24 cellular contexts compared by ENCODE assay signal in the genomic region with DNA sequence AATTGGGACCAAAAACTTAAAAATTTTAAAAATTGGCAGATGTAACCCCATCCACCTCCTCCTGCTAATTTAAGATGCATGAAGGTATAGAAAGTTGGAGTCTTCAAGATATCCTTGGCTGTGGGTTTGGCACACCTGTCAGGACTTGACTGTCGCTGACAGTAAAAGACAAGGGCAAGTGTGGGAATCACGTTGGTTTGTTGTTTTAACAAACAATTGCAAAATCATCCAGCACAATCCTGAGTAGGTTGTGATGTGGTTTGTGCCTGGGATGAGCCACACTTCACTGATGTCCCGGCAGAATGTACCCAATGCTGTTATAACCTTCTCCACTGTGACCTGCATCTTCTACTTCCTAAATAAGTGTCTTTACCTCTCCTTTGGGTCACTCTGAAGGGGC. TPM values are rescaled to one million over a fixed set of nuclear protein-coding genes. Genes with fewer than 3 reads are reported as not detected.
DNase-seq lines count a peak whose midpoint lies in the region; ATAC-seq, FAIRE-seq and TF ChIP-seq lines count a peak whose summit lies in the region.
"Had no signal": no experiment of that assay in that cellular context is flagged by ENCODE, and none has a peak within 500 bp of the region (broad histone marks: within the 10 kb centered on the region; RNA-seq: fewer than 3 reads in every experiment).

No MANE protein-coding gene starts in this region.

- H3K4me3 Mint-ChIP-seq in activated CD4-positive, alpha-beta T cell treated with anti-CD3 and anti-CD28 coated beads for 36 hours, result peak overlapping the region; percentile 86
- H3K4me3 Mint-ChIP-seq in CD8-positive, alpha-beta memory T cell, result peak overlapping the region; percentile 18 to 92 (median 87)
- H3K4me3 Mint-ChIP-seq in nephron, result peak overlapping the region; percentile 71 to 80 (median 76)

- peak; percentile 80 for FAIRE-seq in bronchial epithelial cell (lab: Jason Lieb, UNC)
- FAIRE-seq: astrocyte, H1 had no signal

- H3K4me1 Mint-ChIP-seq in activated CD4-positive, alpha-beta T cell treated with anti-CD3 and anti-CD28 coated beads for 36 hours, result peaks cover 42% of the 10 kb centered on the region
- H3K4me1 Mint-ChIP-seq in CD8-positive, alpha-beta memory T cell, result peaks cover 48 to 52% (median 48%) of the 10 kb centered on the region in 3 donors
- H3K4me1 Mint-ChIP-seq in nephron, result peaks cover 61% of the 10 kb centered on the region

- no peak overlapping the region for H3K27ac ChIP-seq in CD8-positive, alpha-beta memory T cell (ENCODE audit: low read depth, low read length)
- H3K27ac ChIP-seq: BLaER1 treated with 17β-estradiol and CSF1 and Interleukin-3, amounts not matched to agents 10 nM and 100 nM; coronary artery; parathyroid adenoma had no signal

- H3K9me3 ChIP-seq in CD8-positive, alpha-beta memory T cell (ENCODE audit: low read length), result no peaks in the 10 kb centered on the region
- H3K9me3 ChIP-seq: gastrocnemius medialis, mucosa of descending colon, testis had no signal

- peak overlapping the region; percentile 50 for H3K4me3 ChIP-seq in CD8-positive, alpha-beta memory T cell (ENCODE audit: low read length)
- H3K4me3 ChIP-seq in bronchial epithelial cell (ENCODE audit: low read depth, low read length), result no peak overlapping the region
- H3K4me3 ChIP-seq: mucosa of descending colon had no signal

- H3K27me3 ChIP-seq in CD8-positive, alpha-beta memory T cell (ENCODE audit: insufficient read depth, low read length, poor library complexity, severe bottlenecking), result no peaks in the 10 kb centered on the region
- H3K27me3 ChIP-seq in bronchial epithelial cell (ENCODE audit: control insufficient read depth, insufficient read depth, low read length), result no peaks in the 10 kb centered on the region
- H3K27me3 ChIP-seq: gastrocnemius medialis, testis had no signal

- POLR2A ChIA-PET in activated CD4-positive, alpha-beta T cell treated with anti-CD3 and anti-CD28 coated beads for 36 hours (lab: Charles Lee), result no interaction called here
- POLR2A ChIA-PET in CD8-positive, alpha-beta memory T cell (lab: Charles Lee), result no interaction called here

- ATAC-seq in activated CD4-positive, alpha-beta T cell treated with anti-CD3 and anti-CD28 coated beads for 36 hours, result no peak
- no peak for ATAC-seq in GM19467 (IDR thresholded peaks at IDR 0.05; ENCODE audit: unreplicated experiment)
- ATAC-seq: gastrocnemius medialis had no signal

- no peaks in the 10 kb centered on the region for H3K9me3 Mint-ChIP-seq in activated CD4-positive, alpha-beta T cell treated with anti-CD3 and anti-CD28 coated beads for 36 hours (ENCODE audit: low read depth)
- no peaks in the 10 kb centered on the region for H3K9me3 Mint-ChIP-seq in CD8-positive, alpha-beta memory T cell
- no peaks in the 10 kb centered on the region for H3K9me3 Mint-ChIP-seq in nephron

- CTCF ChIA-PET in activated CD4-positive, alpha-beta T cell treated with anti-CD3 and anti-CD28 coated beads for 36 hours (lab: Charles Lee), result interaction anchor here (0.7 to 2.9 kb wide), 5 partner anchors 9 to 180 kb away, joined by 3 to 8 read pairs (median 3); no protein-coding TSS in a partner anchor
- CTCF ChIA-PET in CD8-positive, alpha-beta memory T cell (lab: Charles Lee), result interaction anchor here (2.2 kb wide), 1 partner anchor 81 kb away, joined by 7 read pairs; no protein-coding TSS in a partner anchor

- no peak for DNase-seq in activated CD4-positive, alpha-beta T cell treated with anti-CD3 and anti-CD28 coated beads for 36 hours
- DNase-seq in activated CD4-positive, alpha-beta T cell treated with anti-CD3 and anti-CD28 coated beads, Interleukin-2, amount 50 U/mL, for 48 hours, result no peak
- DNase-seq in CD8-positive, alpha-beta memory T cell, result no peak
- peak; percentile 78 for DNase-seq in bronchial epithelial cell (ENCODE audit: low read depth)
- no peak for DNase-seq in putamen (ENCODE audit: low spot score)
- DNase-seq in NCI-H226, result no peak
- DNase-seq: DMS53; gastrocnemius medialis; mucosa of descending colon; NCI-H1105 treated with DMSO at 0.1 percent for 48 hours; NCI-H526 treated with DMSO at 0.1 percent for 48 hours; OCI-M1; stimulated activated CD4-positive, alpha-beta T cell treated with anti-CD3 and anti-CD28 coated beads, Interleukin-4, amount 100 ng/mL, for 1 hour; T-helper 9 cell had no signal

- H3K27me3 Mint-ChIP-seq in activated CD4-positive, alpha-beta T cell treated with anti-CD3 and anti-CD28 coated beads for 36 hours, result peaks cover 21% of the 10 kb centered on the region
- peaks cover 9 to 11% of the 10 kb centered on the region in 2 donors for H3K27me3 Mint-ChIP-seq in CD8-positive, alpha-beta memory T cell
- peaks cover 55% of the 10 kb centered on the region for H3K27me3 Mint-ChIP-seq in nephron (ENCODE audit: low read depth)

- peaks cover 10% of the 10 kb centered on the region for H3K36me3 Mint-ChIP-seq in activated CD4-positive, alpha-beta T cell treated with anti-CD3 and anti-CD28 coated beads for 36 hours (ENCODE audit: low read depth)
- H3K36me3 Mint-ChIP-seq in CD8-positive, alpha-beta memory T cell, result peaks cover 0 to 5% (median 0%) of the 10 kb centered on the region in 3 donors
- no peaks in the 10 kb centered on the region for H3K36me3 Mint-ChIP-seq in nephron (ENCODE audit: low read depth)

- intact Hi-C loops in activated CD4-positive, alpha-beta T cell treated with anti-CD3 and anti-CD28 coated beads for 36 hours (cut with DNase I, micrococcal nuclease), result loop anchor here (2.0 to 10.0 kb wide), 4 partner anchors 24 to 320 kb away; a partner anchor contains a TSS

- H3K4me1 ChIP-seq in CD8-positive, alpha-beta memory T cell (ENCODE audit: insufficient read depth, low read length), result peaks cover 25% of the 10 kb centered on the region
- H3K4me1 ChIP-seq: parathyroid adenoma had no signal

- H3K27ac Mint-ChIP-seq in activated CD4-positive, alpha-beta T cell treated with anti-CD3 and anti-CD28 coated beads for 36 hours, result no peak overlapping the region
- peak overlapping the region; percentile 57 to 94 (median 90) for H3K27ac Mint-ChIP-seq in CD8-positive, alpha-beta memory T cell
- H3K27ac Mint-ChIP-seq in nephron, result peak overlapping the region in 1 of 3 experiments; percentile 80

- H3K36me3 ChIP-seq in CD8-positive, alpha-beta memory T cell (ENCODE audit: insufficient read depth, low read length), result no peaks in the 10 kb centered on the region
- no peaks in the 10 kb centered on the region for H3K36me3 ChIP-seq in bronchial epithelial cell (ENCODE audit: control insufficient read depth, insufficient read depth, low read length)
- H3K36me3 ChIP-seq: BLaER1 treated with 17β-estradiol and CSF1 and Interleukin-3, amounts not matched to agents 10 nM and 100 nM; gastrocnemius medialis had no signal

- TF ChIP-seq CTCF in bronchial epithelial cell (IDR thresholded peaks at IDR 0.05; ENCODE audit: insufficient read depth, low read length, severe bottlenecking), result no peak
- TF ChIP-seq CTCF in nephron (IDR thresholded peaks at IDR 0.05; ENCODE audit: unreplicated experiment in 3 of 3), result no peak

RNA-seq across cellular contexts. Expression of a gene that starts 24.0 kb away (rescaled TPM):
- total RNA-seq in activated CD4-positive, alpha-beta T cell treated with anti-CD3 and anti-CD28 coated beads for 36 hours, result 10 to 100 TPM; 56.3 to 83.9 TPM
- 100 to 1,000 TPM; 159 to 171 TPM for total RNA-seq in CD8-positive, alpha-beta memory T cell
- polyA plus RNA-seq in CD8-positive, alpha-beta memory T cell, result 285 TPM
- total RNA-seq in bronchial epithelial cell, result 30.8 and 194 TPM in 2 replicates
- total RNA-seq: A172, epithelial cell of proximal tubule, H1 had no signal
- polyA plus RNA-seq: H1 had no signal
